In genomic region chr14:88554458-88555286, GRCh38 we compare ENCODE assay signal across 8 cellular contexts. TPM values are rescaled to one million over a fixed set of nuclear protein-coding genes. Genes with fewer than 3 reads are reported as not detected.
DNase-seq lines count a peak whose midpoint lies in the region; ATAC-seq and TF ChIP-seq lines count a peak whose summit lies in the region.

TSS of gene PTPN21 (minus strand) at chr14:88555007. CDS start at chr14:88550417, 4,590 bp downstream.

- H3K36me3 ChIP-seq in cardiac muscle cell = no peaks in the 10 kb centered on the region

- peak; percentile 45 for ATAC-seq in GM19023 (IDR thresholded peaks at IDR 0.05; ENCODE audit: unreplicated experiment)
- ATAC-seq in HG03039 (IDR thresholded peaks at IDR 0.05; ENCODE audit: unreplicated experiment) = no peak

- H3K27me3 ChIP-seq in cardiac muscle cell = no peaks in the 10 kb centered on the region

- H3K4me1 ChIP-seq in cardiac muscle cell (ENCODE audit: low read depth) = peaks cover 19% of the 10 kb centered on the region

- DNase-seq in C1 segment of cervical spinal cord (lab: John Stamatoyannopoulos, UW) = peak in 11 of 14 donors; percentile 20 to 75 (median 40)
- peak; percentile 62 for DNase-seq in NCI-H146 (lab: John Stamatoyannopoulos, UW)
- DNase-seq in amygdala (lab: John Stamatoyannopoulos, UW) = peak in 44 of 56 donors; percentile 4 to 81 (median 35)
- peak; percentile 83 to 86 for DNase-seq in cardiac muscle cell (ENCODE audit: low read depth in 1 of 2, low spot score in 1 of 2)
- DNase-seq in nucleus accumbens (lab: John Stamatoyannopoulos, UW) = peak in 43 of 56 donors; percentile 7 to 77 (median 41)
- no peak for DNase-seq in NCI-H187 treated with DMSO at 0.1 percent for 48 hours (lab: John Stamatoyannopoulos, UW)

- H3K4me3 ChIP-seq in cardiac muscle cell = peak within 1 kb of the TSS; percentile 80

- H3K27ac ChIP-seq in cardiac muscle cell = peak within 1 kb of the TSS; percentile 95

- TF ChIP-seq CTCF in cardiac muscle cell (IDR thresholded peaks at IDR 0.05; ENCODE audit: low read depth, low read length) = no peak

- no peaks in the 10 kb centered on the region for H3K9me3 ChIP-seq in cardiac muscle cell (ENCODE audit: low read depth)

RNA-seq across cellular contexts. Expression of gene PTPN21, which starts in this region (rescaled TPM):
- 14.7 and 16.7 TPM in 2 replicates for total RNA-seq in cardiac muscle cell
- 12.0 and 12.2 TPM in 2 replicates for polyA plus RNA-seq in cardiac muscle cell
